ENCODE assay signal across 18 cellular contexts in the genomic region with DNA sequence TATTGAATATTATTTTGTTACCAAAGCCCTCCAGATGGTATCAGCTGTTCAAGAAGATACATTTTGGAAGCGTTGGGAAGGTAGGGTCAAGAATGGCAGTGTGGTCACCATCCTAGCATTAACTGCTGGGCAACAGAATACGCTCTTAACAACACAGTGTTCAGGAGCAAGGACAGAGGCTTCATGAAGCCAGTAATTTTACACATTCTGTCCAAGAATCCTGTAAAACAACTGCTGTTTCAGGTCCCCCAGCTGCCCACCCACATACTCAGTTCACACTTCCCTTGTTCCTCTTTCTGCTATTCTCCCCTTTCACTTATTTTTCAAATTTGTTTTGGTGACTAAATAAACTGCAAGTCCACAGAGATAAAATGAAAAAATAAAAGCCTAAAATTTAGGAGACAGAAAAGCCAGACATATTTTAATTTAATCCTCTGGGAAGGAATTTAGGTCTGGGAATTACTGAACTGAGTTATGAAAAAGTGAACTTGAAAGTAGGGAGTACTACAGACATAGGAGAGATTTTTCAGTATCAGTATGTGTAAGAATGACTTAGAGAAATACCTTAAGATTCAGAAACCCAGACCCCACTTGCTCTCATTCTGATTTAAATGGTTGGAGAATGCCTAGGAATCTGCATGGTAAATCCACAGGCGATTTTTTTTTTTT.
DNase-seq lines count a peak whose midpoint lies in the region; ATAC-seq, FAIRE-seq and TF ChIP-seq lines count a peak whose summit lies in the region.
"Had no signal": no experiment of that assay in that cellular context is flagged by ENCODE, and none has a peak within 500 bp of the region (broad histone marks: within the 10 kb centered on the region; RNA-seq: fewer than 3 reads in every experiment).

No MANE protein-coding gene starts in this region.

- POLR2A ChIA-PET in GM12878 (lab: Charles Lee), result no interaction called here

- ATAC-seq in GM18511 (IDR thresholded peaks at IDR 0.05; ENCODE audit: unreplicated experiment) (peak; percentile 65), HG03432 (IDR thresholded peaks at IDR 0.05; ENCODE audit: unreplicated experiment) (peak; percentile 53), GM12878 (peak; percentile 58), HG03460 (IDR thresholded peaks at IDR 0.05; ENCODE audit: unreplicated experiment) (no peak)
- ATAC-seq: activated CD8-positive, alpha-beta T cell treated with anti-CD3 and anti-CD28 coated beads, Interleukin-2, amount 10 ng/mL, durations not matched to agents 7 days and 5 days; body of pancreas; Right ventricle myocardium inferior had no signal

- TF ChIP-seq CTCF in GM12878 (IDR thresholded peaks at IDR 0.05 in 2 of 3, conservative IDR thresholded peaks at IDR 0.05 in 1 of 3; ENCODE audit: control insufficient read depth in 2 of 3, extremely low read depth in 1 of 3, insufficient read depth in 1 of 3, low read depth in 3 of 3, low read length in 3 of 3) (no peak), osteoblast (IDR thresholded peaks at IDR 0.05; ENCODE audit: extremely low read depth, low read depth, low read length) (no peak)

- intact Hi-C loops in GM12878 (cut with micrococcal nuclease; ENCODE audit: unreplicated experiment), result no loop called here

- H3K9ac ChIP-seq in GM12878 (ENCODE audit: control insufficient read depth, insufficient read depth, low read length), result no peak overlapping the region

- SMC1A ChIA-PET in GM12878 (lab: Charles Lee; ENCODE audit: uncharacterized antibody, unreplicated experiment), result no interaction called here

- H4K20me1 ChIP-seq in GM12878 (ENCODE audit: control insufficient read depth, insufficient read depth) (no peaks in the 10 kb centered on the region), osteoblast (ENCODE audit: insufficient read depth, low read length) (no peaks in the 10 kb centered on the region)

- no peaks in the 10 kb centered on the region for H3K79me2 ChIP-seq in GM12878 (ENCODE audit: control insufficient read depth, insufficient read depth, low read length)
- peaks cover 10% of the 10 kb centered on the region for H3K79me2 ChIP-seq in osteoblast (ENCODE audit: insufficient read depth, low read length)

- in situ Hi-C loops in GM12878 (cut with MboI), result no loop called here

- H3K4me1 ChIP-seq in GM12878 (ENCODE audit: control insufficient read depth, insufficient read depth, low read length) (no peaks in the 10 kb centered on the region), osteoblast (ENCODE audit: insufficient read depth, low read length) (peaks cover 21% of the 10 kb centered on the region)
- H3K4me1 ChIP-seq: body of pancreas had no signal

- 20% methylated on average over 3 of the region's 3 CpGs for WGBS in GM12878 (ENCODE audit: insufficient coverage, insufficient replicate concordance, low lambda C conversion rate, missing lambda C conversion rate)

- RAD21 ChIA-PET in GM12878 (lab: Charles Lee; ENCODE audit: unreplicated experiment), result no interaction called here

- H3K9me3 ChIP-seq in GM12878 (replicated peaks; ENCODE audit: control insufficient read depth, insufficient read depth, low read length) (no peaks in the 10 kb centered on the region), osteoblast (ENCODE audit: low read depth, low read length) (no peaks in the 10 kb centered on the region)
- H3K9me3 ChIP-seq: body of pancreas, mucosa of descending colon, tibial nerve had no signal

- no peak for TF ChIP-seq EP300 in GM12878 (IDR thresholded peaks at IDR 0.05; ENCODE audit: borderline replicate concordance in 1 of 2, control insufficient read depth in 1 of 2, low read depth in 2 of 2, low read length in 2 of 2)

- CTCF ChIA-PET in GM12878 (lab: Yijun Ruan, JAX), result interaction anchor here (1.2 kb wide), 1 partner anchor 10 kb away, joined by 3 read pairs; no protein-coding TSS in a partner anchor

- no peak for TF ChIP-seq RAD21 in GM12878 (IDR thresholded peaks at IDR 0.05; ENCODE audit: insufficient read depth, low read depth, low read length)

- H3K4me2 ChIP-seq in GM12878 (ENCODE audit: control insufficient read depth, insufficient read depth) (no peak overlapping the region), osteoblast (ENCODE audit: insufficient read depth, low read length) (peak overlapping the region; percentile 33)

- H3K36me3 ChIP-seq in GM12878 (ENCODE audit: control insufficient read depth in 2 of 2, insufficient read depth in 2 of 2, low read length in 1 of 2) (no peaks in the 10 kb centered on the region), osteoblast (ENCODE audit: insufficient read depth, low read length) (no peaks in the 10 kb centered on the region)
- H3K36me3 ChIP-seq: tibial nerve had no signal

- TF ChIP-seq POLR2A in GM12878 (IDR thresholded peaks at IDR 0.05; ENCODE audit: low read depth, low read length), result no peak

- H3K27ac ChIP-seq in GM12878 (ENCODE audit: control insufficient read depth, insufficient read depth), result no peak overlapping the region
- H3K27ac ChIP-seq in osteoblast (ENCODE audit: low read depth, low read length), result peak overlapping the region; percentile 92
- H3K27ac ChIP-seq: body of pancreas, tibial nerve had no signal

- H2AFZ ChIP-seq in GM12878 (ENCODE audit: control insufficient read depth, low read depth, low read length) (no peak overlapping the region), osteoblast (ENCODE audit: low read length) (no peak overlapping the region)

- H3K4me3 ChIP-seq in GM12878 (no peak overlapping the region), osteoblast (ENCODE audit: insufficient read depth, low read length) (no peak overlapping the region)
- H3K4me3 ChIP-seq: body of pancreas, mucosa of descending colon, tibial nerve had no signal

- no peak for DNase-seq in GM12878 (ENCODE audit: low read depth, low spot score)
- DNase-seq in osteoblast (ENCODE audit: insufficient read length, low spot score, missing footprints), result no peak
- DNase-seq in activated CD4-positive, alpha-beta T cell treated with anti-CD3 and anti-CD28 coated beads, Interleukin-2, amount 50 U/mL, for 48 hours, result no peak
- no peak for DNase-seq in GM19238 (ENCODE audit: insufficient read length, low spot score)
- no peak for DNase-seq in epidermal melanocyte (ENCODE audit: insufficient read length, low spot score)
- DNase-seq: activated CD8-positive, alpha-beta T cell treated with anti-CD3 and anti-CD28 coated beads, Interleukin-2, amount 10 ng/mL, durations not matched to agents 7 days and 5 days; activated effector memory CD4-positive, alpha-beta T cell treated with anti-CD3 and anti-CD28 coated beads, Interleukin-2, amount 50 U/mL, for 16 hours; AML-193; body of pancreas; Karpas-422; mucosa of descending colon; NCI-H1930; NCI-H748 treated with DMSO at 0.1 percent for 48 hours had no signal

- no peak for FAIRE-seq in GM12878 (lab: Jason Lieb, UNC)

- BruUV-seq in GM12878 (replicated peaks; lab: Mats Ljungman, UMichigan), result no TSS peak

- H3K27me3 ChIP-seq in GM12878 (replicated peaks in 1 of 2; ENCODE audit: control insufficient read depth in 2 of 2, insufficient read depth in 2 of 2, low read length in 1 of 2) (no peaks in the 10 kb centered on the region), osteoblast (ENCODE audit: insufficient read depth, low read length) (no peaks in the 10 kb centered on the region)
- H3K27me3 ChIP-seq: body of pancreas, tibial nerve had no signal

TF ChIP-seq in GM12878, 131 proteins besides CTCF, POLR2A, EP300 and RAD21:
- TF ChIP-seq, protein P1, sequence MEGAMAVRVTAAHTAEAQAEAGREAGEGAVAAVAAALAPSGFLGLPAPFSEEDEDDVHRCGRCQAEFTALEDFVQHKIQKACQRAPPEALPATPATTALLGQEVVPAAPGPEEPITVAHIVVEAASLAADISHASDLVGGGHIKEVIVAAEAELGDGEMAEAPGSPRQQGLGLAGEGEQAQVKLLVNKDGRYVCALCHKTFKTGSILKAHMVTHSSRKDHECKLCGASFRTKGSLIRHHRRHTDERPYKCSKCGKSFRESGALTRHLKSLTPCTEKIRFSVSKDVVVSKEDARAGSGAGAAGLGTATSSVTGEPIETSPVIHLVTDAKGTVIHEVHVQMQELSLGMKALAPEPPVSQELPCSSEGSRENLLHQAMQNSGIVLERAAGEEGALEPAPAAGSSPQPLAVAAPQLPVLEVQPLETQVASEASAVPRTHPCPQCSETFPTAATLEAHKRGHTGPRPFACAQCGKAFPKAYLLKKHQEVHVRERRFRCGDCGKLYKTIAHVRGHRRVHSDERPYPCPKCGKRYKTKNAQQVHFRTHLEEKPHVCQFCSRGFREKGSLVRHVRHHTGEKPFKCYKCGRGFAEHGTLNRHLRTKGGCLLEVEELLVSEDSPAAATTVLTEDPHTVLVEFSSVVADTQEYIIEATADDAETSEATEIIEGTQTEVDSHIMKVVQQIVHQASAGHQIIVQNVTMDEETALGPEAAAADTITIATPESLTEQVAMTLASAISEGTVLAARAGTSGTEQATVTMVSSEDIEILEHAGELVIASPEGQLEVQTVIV (IDR thresholded peaks at IDR 0.05; ENCODE audit: borderline replicate concordance, partially characterized antibody), result no peak
- TF ChIP-seq SPI1 (IDR thresholded peaks at IDR 0.05; ENCODE audit: borderline replicate concordance, insufficient read depth, low read depth, low read length) (peak; percentile 60), IKZF2 (IDR thresholded peaks at IDR 0.05) (0 out of 4 replicates have a peak, but pooled peaks of 1 of the 2 experiments have one; percentile 16)
